In the genomic region with DNA sequence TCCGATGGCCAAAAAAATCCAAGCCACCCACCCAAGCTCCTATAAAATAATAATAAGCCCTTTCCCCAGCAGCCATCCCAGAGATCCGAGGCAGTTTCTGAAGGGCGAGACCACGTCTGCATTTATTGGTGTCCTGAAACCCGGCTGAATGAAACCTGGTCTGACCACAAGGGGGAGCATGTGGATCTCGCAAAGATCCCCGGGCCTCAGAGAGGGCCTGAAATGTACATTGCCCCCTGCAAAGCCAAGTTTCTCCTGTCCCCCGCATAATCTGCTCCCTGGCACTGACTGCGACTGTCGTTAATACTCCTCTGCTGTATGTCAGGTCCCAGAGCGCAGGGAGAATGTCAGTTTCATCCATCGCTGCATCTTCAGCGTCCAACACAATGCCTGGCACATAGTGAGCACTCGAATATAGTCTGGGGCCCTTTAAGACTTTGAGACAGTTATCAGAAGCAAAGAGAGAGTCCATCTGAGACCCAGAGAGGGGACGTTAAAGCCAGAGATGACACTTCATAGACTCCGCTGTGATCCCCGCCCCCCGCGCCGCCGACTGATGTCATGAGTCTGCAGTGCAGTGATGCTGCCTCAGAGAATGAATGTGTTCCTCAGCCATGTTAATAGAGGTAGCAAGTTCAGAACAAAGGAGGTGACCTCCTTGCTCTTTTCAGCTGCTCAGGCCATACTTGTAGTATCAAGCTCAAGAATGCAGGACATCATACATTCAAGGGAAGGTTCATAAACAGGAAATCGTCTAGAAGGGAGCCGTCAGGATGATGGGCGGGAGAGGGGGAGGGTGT, we compare ENCODE assay signal across 8 cellular contexts.
DNase-seq lines count a peak whose midpoint lies in the region; ATAC-seq and TF ChIP-seq lines count a peak whose summit lies in the region.

No MANE protein-coding gene starts in this region.

- ATAC-seq in HG03159 (IDR thresholded peaks at IDR 0.05; ENCODE audit: unreplicated experiment): no peak

- DNase-seq in DMS53 treated with DMSO at 0.1 percent for 48 hours (lab: John Stamatoyannopoulos, UW; ENCODE audit: unreplicated experiment): peak; percentile 25
- peak; percentile 59 for DNase-seq in M059J (ENCODE audit: low read depth)
- peak; percentile 80 for DNase-seq in SK-MEL-5 (ENCODE audit: low read depth, low spot score)
- DNase-seq in activated naive CD4-positive, alpha-beta T cell treated with Interleukin-2 at 50 U/mL for 16 hours: peak; percentile 67
- DNase-seq in glomerular visceral epithelial cell (ENCODE audit: extremely low spot score): peak; percentile 62
- peak; percentile 53 for DNase-seq in pons (ENCODE audit: low spot score)
- peak; percentile 82 for DNase-seq in type B pancreatic cell (ENCODE audit: extremely low spot score, unreplicated experiment)

- peaks cover 19% of the 10 kb centered on the region for H3K4me1 Mint-ChIP-seq in type B pancreatic cell (ENCODE audit: unreplicated experiment)

- peak; percentile 91 for TF ChIP-seq CTCF in type B pancreatic cell (conservative IDR thresholded peaks at IDR 0.05)

- peak overlapping the region; percentile 42 for H3K27ac Mint-ChIP-seq in type B pancreatic cell

- peaks cover 74% of the 10 kb centered on the region for H3K27me3 Mint-ChIP-seq in type B pancreatic cell

- in situ Hi-C loops in SK-MEL-5 (cut with HindIII; ENCODE audit: low pct_unique_long_range_greater_than_20kb, low sequenced_read_pairs): no loop called here

- H3K9me3 Mint-ChIP-seq in type B pancreatic cell: no peaks in the 10 kb centered on the region

- no peaks in the 10 kb centered on the region for H3K36me3 Mint-ChIP-seq in type B pancreatic cell

- H3K4me3 Mint-ChIP-seq in type B pancreatic cell: no peak overlapping the region

Comparison
In these comparisons a context has a peak if more than half of its experiments do, and no peak if none do; other contexts are left out.
1. DNase-seq: peak in every context shown above with its lines; median percentile 82 in type B pancreatic cell; 80 in SK-MEL-5; 67 in activated naive CD4-positive, alpha-beta T cell treated with Interleukin-2 at 50 U/mL for 16 hours; 62 in glomerular visceral epithelial cell; 59 in M059J; 53 in pons; 25 in DMS53 treated with DMSO at 0.1 percent for 48 hours.